In genomic region chr1:245788269-245788668, GRCh38 we compare ENCODE assay signal across 11 cellular contexts.
DNase-seq lines count a peak whose midpoint lies in the region; ATAC-seq and TF ChIP-seq lines count a peak whose summit lies in the region.
"Had no signal": no experiment of that assay in that cellular context is flagged by ENCODE, and none has a peak within 500 bp of the region (broad histone marks: within the 10 kb centered on the region; RNA-seq: fewer than 3 reads in every experiment).

No MANE protein-coding gene starts in this region.

- peak overlapping the region; percentile 88 for H2BK5ac ChIP-seq in trophoblast cell (ENCODE audit: low read depth, low read length, poor library complexity)

- no peak for ATAC-seq in Panc1
- ATAC-seq in CD8-positive, alpha-beta T cell, result no peak

- H2AFZ ChIP-seq in trophoblast cell (ENCODE audit: insufficient read depth, low read length, poor library complexity), result no peak overlapping the region

- H3K9me3 Mint-ChIP-seq in CD8-positive, alpha-beta T cell, result no peaks in the 10 kb centered on the region

- no TSS peak for BruUV-seq in Panc1 (replicated peaks; lab: Mats Ljungman, UMichigan)

- no peaks in the 10 kb centered on the region for H3K4me1 ChIP-seq in Panc1 (ENCODE audit: control insufficient read depth, insufficient read depth, low read length)
- H3K4me1 ChIP-seq in trophoblast cell (ENCODE audit: control insufficient read depth in 1 of 2, insufficient read depth in 2 of 2, low read length in 2 of 2), result peaks cover 23 to 24% of the 10 kb centered on the region in 2 experiments
- H3K4me1 ChIP-seq in CD8-positive, alpha-beta T cell (ENCODE audit: insufficient read depth, low read length), result no peaks in the 10 kb centered on the region
- H3K4me1 ChIP-seq: ascending aorta, esophagus squamous epithelium had no signal

- WGBS in trophoblast cell (ENCODE audit: extremely low coverage, insufficient coverage, insufficient read length), result no CpG with 5 or more reads among the region's 3 CpGs

- H3K27ac ChIP-seq in Panc1 (ENCODE audit: low read length) (no peak overlapping the region), trophoblast cell (ENCODE audit: low read depth, low read length) (peak overlapping the region; percentile 72)
- no peak overlapping the region for H3K27ac ChIP-seq in CD8-positive, alpha-beta T cell (ENCODE audit: low read depth, low read length)
- H3K27ac ChIP-seq: ascending aorta, esophagus squamous epithelium had no signal

- in situ Hi-C loops in Panc1 (cut with HindIII; ENCODE audit: low pct_unique_long_range_greater_than_20kb, low sequenced_read_pairs) (no loop called here), G401 (cut with HindIII; ENCODE audit: low sequenced_read_pairs) (no loop called here)

- no peaks in the 10 kb centered on the region for H3K27me3 Mint-ChIP-seq in CD8-positive, alpha-beta T cell (ENCODE audit: low read depth)

- no peaks in the 10 kb centered on the region for H3K4me1 Mint-ChIP-seq in CD8-positive, alpha-beta T cell (ENCODE audit: low read depth)

- H4K91ac ChIP-seq in trophoblast cell (ENCODE audit: low read depth, low read length), result peak overlapping the region; percentile 65

- no peak overlapping the region for H3K9ac ChIP-seq in trophoblast cell (ENCODE audit: low read length)

- intact Hi-C loops in Panc1 (cut with micrococcal nuclease; ENCODE audit: unreplicated experiment), result no loop called here
- intact Hi-C loops in CD8-positive, alpha-beta T cell (cut with DNase I, micrococcal nuclease), result no loop called here

- no peaks in the 10 kb centered on the region for H3K27me3 ChIP-seq in Panc1 (ENCODE audit: control insufficient read depth, insufficient read depth, low read length)
- no peaks in the 10 kb centered on the region for H3K27me3 ChIP-seq in trophoblast cell (ENCODE audit: insufficient read depth, low read length)
- H3K27me3 ChIP-seq in CD8-positive, alpha-beta T cell (ENCODE audit: insufficient read depth, low read length), result no peaks in the 10 kb centered on the region
- H3K27me3 ChIP-seq: ascending aorta, esophagus squamous epithelium had no signal

- DNase-seq in EH (ENCODE audit: low read depth) (peak; percentile 96), Panc1 (ENCODE audit: low read depth, low spot score) (peak; percentile 32), epithelial cell of esophagus (ENCODE audit: low read depth) (peak; percentile 70), trophoblast cell (peak; percentile 67 to 73), G401 (ENCODE audit: low spot score) (no peak), NCI-H526 treated with DMSO at 0.1 percent for 48 hours (lab: John Stamatoyannopoulos, UW) (no peak), NCI-H2227 treated with DMSO at 0.1 percent for 48 hours (lab: John Stamatoyannopoulos, UW) (no peak)
- no peak for DNase-seq in CD8-positive, alpha-beta T cell
- DNase-seq: esophagus squamous epithelium, KBM-7 had no signal

- H3K9me3 ChIP-seq in Panc1 (ENCODE audit: control insufficient read depth, insufficient read depth, low read depth, low read length), result no peaks in the 10 kb centered on the region
- H3K9me3 ChIP-seq in trophoblast cell (ENCODE audit: insufficient read depth, low read depth, low read length), result no peaks in the 10 kb centered on the region
- H3K9me3 ChIP-seq in CD8-positive, alpha-beta T cell (ENCODE audit: low read length), result no peaks in the 10 kb centered on the region
- H3K9me3 ChIP-seq: ascending aorta, esophagus squamous epithelium had no signal

- H3K79me2 ChIP-seq in trophoblast cell (ENCODE audit: control insufficient read depth, insufficient read depth, low read length, poor library complexity), result peaks cover 10% of the 10 kb centered on the region

- peak overlapping the region; percentile 48 for H4K8ac ChIP-seq in trophoblast cell (ENCODE audit: low read depth, low read length)

- peak overlapping the region; percentile 39 for H3K14ac ChIP-seq in trophoblast cell (ENCODE audit: low read length)

- peak overlapping the region; percentile 92 for H2BK120ac ChIP-seq in trophoblast cell (ENCODE audit: insufficient read depth, low read length, poor library complexity)

- no peaks in the 10 kb centered on the region for H3K36me3 Mint-ChIP-seq in CD8-positive, alpha-beta T cell

- H2AK5ac ChIP-seq in trophoblast cell (ENCODE audit: low read length), result peak overlapping the region; percentile 60

- POLR2A ChIA-PET in Panc1 (lab: Charles Lee), result no interaction called here
- POLR2A ChIA-PET in CD8-positive, alpha-beta T cell (lab: Charles Lee), result no interaction called here

- H3K27ac Mint-ChIP-seq in CD8-positive, alpha-beta T cell, result no peak overlapping the region

- H4K12ac ChIP-seq in trophoblast cell (ENCODE audit: low read depth, low read length), result no peak overlapping the region

- H2BK12ac ChIP-seq in trophoblast cell (ENCODE audit: low read length), result peak overlapping the region; percentile 96

- CTCF ChIA-PET in Panc1 (lab: Charles Lee), result no interaction called here
- CTCF ChIA-PET in CD8-positive, alpha-beta T cell (lab: Charles Lee), result no interaction called here

- H3K4me3 ChIP-seq in Panc1 (ENCODE audit: low read depth in 2 of 2, low read length in 2 of 2) (no peak overlapping the region), epithelial cell of esophagus (ENCODE audit: low read length) (no peak overlapping the region), trophoblast cell (ENCODE audit: low read depth, low read length) (no peak overlapping the region)
- no peak overlapping the region for H3K4me3 ChIP-seq in CD8-positive, alpha-beta T cell (ENCODE audit: low read depth, low read length)
- H3K4me3 ChIP-seq: ascending aorta, esophagus squamous epithelium had no signal

- no peak for TF ChIP-seq CTCF in Panc1 (IDR thresholded peaks at IDR 0.05)
- TF ChIP-seq CTCF in epithelial cell of esophagus (IDR thresholded peaks at IDR 0.05; ENCODE audit: insufficient read depth, low read depth, low read length, missing control alignments), result no peak
- no peak for TF ChIP-seq CTCF in CD8-positive, alpha-beta T cell (IDR thresholded peaks at IDR 0.05)

- no peak overlapping the region for H3K23ac ChIP-seq in trophoblast cell (ENCODE audit: low read length)

- peak overlapping the region; percentile 1 for H3K4ac ChIP-seq in trophoblast cell (ENCODE audit: low read depth, low read length)

- H3K4me2 ChIP-seq in trophoblast cell (ENCODE audit: low read length), result no peak overlapping the region

- H3K79me1 ChIP-seq in trophoblast cell (ENCODE audit: low read length), result peaks cover 33% of the 10 kb centered on the region

- H3K4me3 Mint-ChIP-seq in CD8-positive, alpha-beta T cell, result no peak overlapping the region

- H3K18ac ChIP-seq in trophoblast cell (ENCODE audit: low read length), result peak overlapping the region; percentile 63

- H3K36me3 ChIP-seq in Panc1 (ENCODE audit: control insufficient read depth, insufficient read depth, low read length) (no peaks in the 10 kb centered on the region), trophoblast cell (ENCODE audit: control insufficient read depth in 1 of 2, insufficient read depth in 2 of 2, low read length in 2 of 2) (no peaks in the 10 kb centered on the region)
- no peaks in the 10 kb centered on the region for H3K36me3 ChIP-seq in CD8-positive, alpha-beta T cell (ENCODE audit: insufficient read depth, low read length)
- H3K36me3 ChIP-seq: ascending aorta, esophagus squamous epithelium had no signal

Comparison
In these comparisons a context has a peak if more than half of its experiments do, and no peak if none do; other contexts are left out.
1. DNase-seq: peak in EH (single experiment), Panc1 (single experiment), epithelial cell of esophagus (single experiment) and trophoblast cell (2 of 2); none in G401 (single experiment), NCI-H526 treated with DMSO at 0.1 percent for 48 hours (single experiment), NCI-H2227 treated with DMSO at 0.1 percent for 48 hours (single experiment) and CD8-positive, alpha-beta T cell (0 of 7).